ENCODE assay signal across 19 cellular contexts in the genomic region with DNA sequence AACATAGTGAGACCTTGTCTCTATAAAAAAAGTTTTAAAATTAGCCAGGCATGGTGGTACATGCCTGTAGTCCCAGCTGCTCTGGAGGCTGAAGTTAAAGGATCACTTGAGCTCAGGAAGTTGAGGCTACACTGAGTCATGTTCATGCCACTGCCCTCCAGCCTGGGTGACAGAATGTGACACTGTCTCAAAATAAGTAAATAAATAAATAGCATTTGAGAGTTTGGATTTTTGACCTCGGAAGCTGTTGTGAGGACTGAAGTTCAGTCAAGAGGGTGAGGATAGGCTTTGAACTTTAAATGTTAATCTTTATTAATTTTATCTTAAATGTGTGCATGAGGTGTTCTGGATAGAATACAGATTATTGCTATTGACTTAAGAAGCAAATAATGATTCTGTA.
DNase-seq lines count a peak whose midpoint lies in the region; ATAC-seq, FAIRE-seq and TF ChIP-seq lines count a peak whose summit lies in the region.
"Had no signal": no experiment of that assay in that cellular context is flagged by ENCODE, and none has a peak within 500 bp of the region (broad histone marks: within the 10 kb centered on the region; RNA-seq: fewer than 3 reads in every experiment).

No MANE protein-coding gene starts in this region.

- H3K4me2 ChIP-seq in HepG2 (ENCODE audit: low read depth, low read length) (no peak overlapping the region), MM.1S (ENCODE audit: low read depth, low read length) (no peak overlapping the region)

- WGBS in liver = 33% methylated on average over 1 of the region's 1 CpG
- WGBS in HepG2 (ENCODE audit: low lambda C conversion rate) = 0% methylated on average over 1 of the region's 1 CpG

- no peak for TF ChIP-seq EP300 in HepG2 (IDR thresholded peaks at IDR 0.05; ENCODE audit: low read depth in 2 of 2, low read length in 2 of 2)
- TF ChIP-seq EP300 in HepG2 (CRISPR knock-in tag; IDR thresholded peaks at IDR 0.05; ENCODE audit: borderline replicate concordance) = no peak

- in situ Hi-C loops in HepG2 (cut with HindIII; ENCODE audit: extremely low pct_ligation_motif_present, low pct_unique_long_range_greater_than_20kb) = no loop called here

- H2AFZ ChIP-seq in HepG2 (ENCODE audit: low read length) = no peak overlapping the region
- no peak overlapping the region for H2AFZ ChIP-seq in MM.1S (ENCODE audit: low read length)

- H3K4me3 ChIP-seq in liver (ENCODE audit: low read depth in 1 of 3, low read length in 3 of 3) = no peak overlapping the region
- no peak overlapping the region for H3K4me3 ChIP-seq in HepG2 (replicated peaks in 1 of 3; ENCODE audit: insufficient read depth in 1 of 3, low read depth in 2 of 3, low read length in 3 of 3)
- H3K4me3 ChIP-seq in BE2C (ENCODE audit: low read depth, low read length) = no peak overlapping the region
- no peak overlapping the region for H3K4me3 ChIP-seq in MM.1S (ENCODE audit: low read length)
- H3K4me3 ChIP-seq: K562 had no signal

- H3K4me1 ChIP-seq in liver (ENCODE audit: control insufficient read depth in 4 of 4, insufficient read depth in 4 of 4, low read length in 3 of 4) = peaks cover 0 to 2% (median 0%) of the 10 kb centered on the region in 4 donors
- peaks cover 7% of the 10 kb centered on the region; the same call in 1 of the 2 replicates for H3K4me1 ChIP-seq in HepG2 (ENCODE audit: insufficient read depth, low read length)
- H3K4me1 ChIP-seq in BE2C = no peaks in the 10 kb centered on the region
- H3K4me1 ChIP-seq in MM.1S (ENCODE audit: low read length) = no peaks in the 10 kb centered on the region
- H3K4me1 ChIP-seq: Caco-2 had no signal

- no peak for TF ChIP-seq CTCF in liver (IDR thresholded peaks at IDR 0.05; ENCODE audit: low read depth, low read length, missing input control)
- no peak for TF ChIP-seq CTCF in HepG2 (CRISPR knock-in tag; IDR thresholded peaks at IDR 0.05)
- TF ChIP-seq CTCF in BE2C (IDR thresholded peaks at IDR 0.05; ENCODE audit: low read depth, low read length) = no peak
- no peak for TF ChIP-seq CTCF in MM.1S (IDR thresholded peaks at IDR 0.05; ENCODE audit: low read length)

- TF ChIP-seq POLR2A in HepG2 (IDR thresholded peaks at IDR 0.05; ENCODE audit: insufficient read depth in 1 of 2, low read depth in 2 of 2, low read length in 2 of 2) = no peak

- no peak for DNase-seq in HepG2 (ENCODE audit: low spot score)
- DNase-seq in HT1080 (ENCODE audit: low read depth) = peak; percentile 17
- DNase-seq in kidney tubule cell (ENCODE audit: low spot score) = peak; percentile 27
- no peak for DNase-seq in dedifferentiated amniotic fluid mesenchymal stem cell (ENCODE audit: extremely low spot score)
- DNase-seq in BE2C = no peak
- no peak for DNase-seq in MM.1S
- DNase-seq: ACHN; Caco-2; CD4-positive, alpha-beta T cell; DMS153; DND-41; EL; GOT3; H7 had no signal

- H3K79me2 ChIP-seq in HepG2 (ENCODE audit: insufficient read depth, low read length) = no peaks in the 10 kb centered on the region
- H3K79me2 ChIP-seq in MM.1S (ENCODE audit: low read length) = no peaks in the 10 kb centered on the region

- H3K9ac ChIP-seq in liver (ENCODE audit: low read depth in 1 of 2, low read length in 2 of 2) = no peak overlapping the region
- H3K9ac ChIP-seq in HepG2 (ENCODE audit: insufficient read depth, low read depth, low read length) = no peak overlapping the region
- no peak overlapping the region for H3K9ac ChIP-seq in MM.1S (ENCODE audit: low read length)

- no peaks in the 10 kb centered on the region for H3K9me2 ChIP-seq in MM.1S (replicated peaks; ENCODE audit: insufficient read depth, low read length)

- no peaks in the 10 kb centered on the region for H3K9me3 ChIP-seq in liver (ENCODE audit: control insufficient read depth in 4 of 4, low read length in 3 of 4)
- no peaks in the 10 kb centered on the region for H3K9me3 ChIP-seq in HepG2 (ENCODE audit: low read length)
- H3K9me3 ChIP-seq in BE2C = no peaks in the 10 kb centered on the region
- no peaks in the 10 kb centered on the region for H3K9me3 ChIP-seq in MM.1S (replicated peaks; ENCODE audit: insufficient read depth, low read length)
- H3K9me3 ChIP-seq: Caco-2 had no signal

- no peaks in the 10 kb centered on the region for H3F3A ChIP-seq in MM.1S (ENCODE audit: insufficient read depth, low read length)

- intact Hi-C loops in HepG2 (cut with micrococcal nuclease; ENCODE audit: unreplicated experiment) = no loop called here

- no TSS peak for BruUV-seq in HepG2 (replicated peaks; lab: Mats Ljungman, UMichigan)

- H3K27ac ChIP-seq in liver (ENCODE audit: low read depth in 1 of 2, low read length in 2 of 2) = no peak overlapping the region
- H3K27ac ChIP-seq in HepG2 (ENCODE audit: extremely low read length, insufficient read depth, low read length) = no peak overlapping the region
- H3K27ac ChIP-seq in MM.1S (ENCODE audit: low read length) = no peak overlapping the region
- H3K27ac ChIP-seq: C4-2B had no signal

- H4K20me1 ChIP-seq in HepG2 (ENCODE audit: insufficient read depth, low read length) = no peaks in the 10 kb centered on the region
- H4K20me1 ChIP-seq in MM.1S (ENCODE audit: insufficient read depth, low read length) = no peaks in the 10 kb centered on the region

- POLR2A ChIA-PET in HepG2 (lab: Yijun Ruan, JAX) = no interaction called here

- no peak for TF ChIP-seq RAD21 in liver (IDR thresholded peaks at IDR 0.05)
- TF ChIP-seq RAD21 in HepG2 (CRISPR knock-in tag; IDR thresholded peaks at IDR 0.05) = no peak

- H3K36me3 ChIP-seq in liver (ENCODE audit: control insufficient read depth in 4 of 4, insufficient read depth in 3 of 4, low read depth in 1 of 4, low read length in 3 of 4) = no peaks in the 10 kb centered on the region
- no peaks in the 10 kb centered on the region for H3K36me3 ChIP-seq in HepG2 (replicated peaks in 1 of 2; ENCODE audit: control insufficient read depth in 1 of 2, insufficient read depth in 2 of 2, low read length in 2 of 2)
- no peaks in the 10 kb centered on the region for H3K36me3 ChIP-seq in BE2C
- H3K36me3 ChIP-seq in MM.1S (replicated peaks; ENCODE audit: insufficient read depth, low read length) = no peaks in the 10 kb centered on the region

- H3K27me3 ChIP-seq in liver (ENCODE audit: control insufficient read depth in 4 of 4, insufficient read depth in 4 of 4, low read length in 3 of 4) (no peaks in the 10 kb centered on the region), HepG2 (ENCODE audit: control insufficient read depth in 1 of 2, insufficient read depth in 2 of 2, low read length in 2 of 2) (no peaks in the 10 kb centered on the region), BE2C (no peaks in the 10 kb centered on the region), MM.1S (replicated peaks; ENCODE audit: insufficient read depth, low read length) (no peaks in the 10 kb centered on the region)

- FAIRE-seq in HepG2 (lab: Jason Lieb, UNC) = no peak
- FAIRE-seq: GM12891, GM18507, K562 had no signal

- CTCF ChIA-PET in HepG2 (lab: Yijun Ruan, JAX; ENCODE audit: low intra/inter-chr PET ratio, low total read pairs) = no interaction called here

- ATAC-seq in HepG2 = no peak
- ATAC-seq: K562 had no signal

TF ChIP-seq in liver, 16 proteins besides CTCF, POLR2A, EP300 and RAD21 (continues in another document):
- TF ChIP-seq HNF4A (conservative IDR thresholded peaks at IDR 0.05) = peak; percentile 35 to 64
- TF ChIP-seq, protein P1, sequence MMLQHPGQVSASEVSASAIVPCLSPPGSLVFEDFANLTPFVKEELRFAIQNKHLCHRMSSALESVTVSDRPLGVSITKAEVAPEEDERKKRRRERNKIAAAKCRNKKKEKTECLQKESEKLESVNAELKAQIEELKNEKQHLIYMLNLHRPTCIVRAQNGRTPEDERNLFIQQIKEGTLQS (IDR thresholded peaks at IDR 0.05) = no peak
- no peak for TF ChIP-seq TAF1 (conservative IDR thresholded peaks at IDR 0.05)
- no peak for TF ChIP-seq NR2F2 (IDR thresholded peaks at IDR 0.05)
- TF ChIP-seq, protein P2, sequence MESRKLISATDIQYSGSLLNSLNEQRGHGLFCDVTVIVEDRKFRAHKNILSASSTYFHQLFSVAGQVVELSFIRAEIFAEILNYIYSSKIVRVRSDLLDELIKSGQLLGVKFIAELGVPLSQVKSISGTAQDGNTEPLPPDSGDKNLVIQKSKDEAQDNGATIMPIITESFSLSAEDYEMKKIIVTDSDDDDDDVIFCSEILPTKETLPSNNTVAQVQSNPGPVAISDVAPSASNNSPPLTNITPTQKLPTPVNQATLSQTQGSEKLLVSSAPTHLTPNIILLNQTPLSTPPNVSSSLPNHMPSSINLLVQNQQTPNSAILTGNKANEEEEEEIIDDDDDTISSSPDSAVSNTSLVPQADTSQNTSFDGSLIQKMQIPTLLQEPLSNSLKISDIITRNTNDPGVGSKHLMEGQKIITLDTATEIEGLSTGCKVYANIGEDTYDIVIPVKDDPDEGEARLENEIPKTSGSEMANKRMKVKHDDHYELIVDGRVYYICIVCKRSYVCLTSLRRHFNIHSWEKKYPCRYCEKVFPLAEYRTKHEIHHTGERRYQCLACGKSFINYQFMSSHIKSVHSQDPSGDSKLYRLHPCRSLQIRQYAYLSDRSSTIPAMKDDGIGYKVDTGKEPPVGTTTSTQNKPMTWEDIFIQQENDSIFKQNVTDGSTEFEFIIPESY (IDR thresholded peaks at IDR 0.05) = no peak
- no peak for TF ChIP-seq GABPA (IDR thresholded peaks at IDR 0.05 in 1 of 2, conservative IDR thresholded peaks at IDR 0.05 in 1 of 2)

TF ChIP-seq in HepG2, 621 proteins besides CTCF, POLR2A, EP300 and RAD21:
- no peak for TF ChIP-seq KAT8 (CRISPR knock-in tag; IDR thresholded peaks at IDR 0.05)
- TF ChIP-seq SRSF1 (optimal IDR thresholded peaks at IDR 0.05; ENCODE audit: low read depth, low read length) = no peak
- TF ChIP-seq, protein P3, sequence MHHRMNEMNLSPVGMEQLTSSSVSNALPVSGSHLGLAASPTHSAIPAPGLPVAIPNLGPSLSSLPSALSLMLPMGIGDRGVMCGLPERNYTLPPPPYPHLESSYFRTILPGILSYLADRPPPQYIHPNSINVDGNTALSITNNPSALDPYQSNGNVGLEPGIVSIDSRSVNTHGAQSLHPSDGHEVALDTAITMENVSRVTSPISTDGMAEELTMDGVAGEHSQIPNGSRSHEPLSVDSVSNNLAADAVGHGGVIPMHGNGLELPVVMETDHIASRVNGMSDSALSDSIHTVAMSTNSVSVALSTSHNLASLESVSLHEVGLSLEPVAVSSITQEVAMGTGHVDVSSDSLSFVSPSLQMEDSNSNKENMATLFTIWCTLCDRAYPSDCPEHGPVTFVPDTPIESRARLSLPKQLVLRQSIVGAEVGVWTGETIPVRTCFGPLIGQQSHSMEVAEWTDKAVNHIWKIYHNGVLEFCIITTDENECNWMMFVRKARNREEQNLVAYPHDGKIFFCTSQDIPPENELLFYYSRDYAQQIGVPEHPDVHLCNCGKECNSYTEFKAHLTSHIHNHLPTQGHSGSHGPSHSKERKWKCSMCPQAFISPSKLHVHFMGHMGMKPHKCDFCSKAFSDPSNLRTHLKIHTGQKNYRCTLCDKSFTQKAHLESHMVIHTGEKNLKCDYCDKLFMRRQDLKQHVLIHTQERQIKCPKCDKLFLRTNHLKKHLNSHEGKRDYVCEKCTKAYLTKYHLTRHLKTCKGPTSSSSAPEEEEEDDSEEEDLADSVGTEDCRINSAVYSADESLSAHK (CRISPR knock-in tag; IDR thresholded peaks at IDR 0.05; ENCODE audit: borderline replicate concordance) = no peak
- no peak for TF ChIP-seq ZNF530 (CRISPR knock-in tag; IDR thresholded peaks at IDR 0.05; ENCODE audit: low read depth)
- TF ChIP-seq KDM5A (IDR thresholded peaks at IDR 0.05; ENCODE audit: borderline replicate concordance, low read length) = no peak
- TF ChIP-seq ZNF879 (CRISPR knock-in tag; IDR thresholded peaks at IDR 0.05) = no peak
TF ChIP-seq in HepG2: peak in this region for 0.

Comparison
In these comparisons a context has a peak if more than half of its experiments do, and no peak if none do; other contexts are left out.
1. DNase-seq: peak in HT1080 (single experiment) and kidney tubule cell (single experiment); none in HepG2 (single experiment), dedifferentiated amniotic fluid mesenchymal stem cell (single experiment), BE2C (single experiment) and MM.1S (single experiment).